Comparison of ENCODE assay signal across 26 cellular contexts in the genomic region with DNA sequence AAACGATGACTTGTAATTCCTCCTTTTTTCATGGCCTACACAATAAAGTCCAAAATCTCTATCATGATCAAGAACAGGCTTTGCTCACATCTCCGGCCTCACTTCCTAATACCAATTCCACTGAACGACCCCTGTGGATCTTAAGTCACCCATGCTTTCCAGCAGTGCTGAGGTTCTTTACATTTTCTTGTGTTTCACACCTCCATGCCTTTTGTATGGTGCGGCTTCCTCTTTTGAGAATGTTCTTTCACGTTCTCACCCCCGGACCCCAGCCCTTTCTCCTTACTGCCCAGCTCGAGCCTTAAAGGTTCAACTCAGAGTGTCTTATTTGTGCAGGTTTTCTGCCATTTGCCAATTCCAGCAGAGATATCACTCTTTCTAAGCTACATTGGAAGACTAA.
"Had no signal": no experiment of that assay in that cellular context is flagged by ENCODE, and none has a peak within 500 bp of the region (broad histone marks: within the 10 kb centered on the region; RNA-seq: fewer than 3 reads in every experiment).

No MANE protein-coding gene starts in this region.

- H2AFZ ChIP-seq: hepatocyte had no signal

- FAIRE-seq: endothelial cell of umbilical vein had no signal

- H3K27me3 Mint-ChIP-seq: activated CD4-positive, alpha-beta memory T cell treated with anti-CD3 and anti-CD28 coated beads, Interleukin-2, amount 10 ng/mL, durations not matched to agents 7 days and 5 days; activated CD4-positive, alpha-beta T cell treated with anti-CD3 and anti-CD28 coated beads, Interleukin-2, amount 10 ng/mL, durations not matched to agents 24 days and 14 days; activated T-helper 17 cell treated with anti-CD3 and anti-CD28 coated beads, Interleukin-2, amount 50 U/mL, for 72 hours had no signal

- ATAC-seq: activated naive CD4-positive, alpha-beta T cell treated with anti-CD3 and anti-CD28 coated beads, Interleukin-2, amount 50 U/mL, for 72 hours; activated T-helper 17 cell treated with anti-CD3 and anti-CD28 coated beads, Interleukin-2, amount 50 U/mL, for 72 hours; left lung; psoas muscle had no signal

- H3K36me3 ChIP-seq: brain microvascular endothelial cell, esophagus muscularis mucosa, left lung, right atrium auricular region, upper lobe of left lung had no signal

- H3K4me2 ChIP-seq: hepatocyte had no signal

- H3K27me3 ChIP-seq: brain microvascular endothelial cell, esophagus muscularis mucosa, hepatocyte, left lung, right atrium auricular region, spleen, testis, upper lobe of left lung had no signal

- H3K27ac ChIP-seq: brain microvascular endothelial cell, esophagus muscularis mucosa, hepatocyte, left lung, psoas muscle, right atrium auricular region, spleen, testis, upper lobe of left lung had no signal

- H3K4me1 ChIP-seq: psoas muscle, right atrium auricular region, testis had no signal

- H3K9me3 ChIP-seq: esophagus muscularis mucosa, left lung, psoas muscle, right atrium auricular region, spleen, testis, upper lobe of left lung had no signal

- H3K4me3 ChIP-seq: esophagus muscularis mucosa, hepatocyte, left lung, lung, psoas muscle, right atrium auricular region, spleen, testis, upper lobe of left lung had no signal

- DNase-seq: activated CD4-positive, alpha-beta memory T cell treated with anti-CD3 and anti-CD28 coated beads, Interleukin-2, amount 10 ng/mL, durations not matched to agents 7 days and 5 days; activated CD4-positive, alpha-beta T cell treated with anti-CD3 and anti-CD28 coated beads, Interleukin-2, amount 10 ng/mL, durations not matched to agents 24 days and 14 days; aorta; brain microvascular endothelial cell; caudate nucleus; effector memory CD4-positive, alpha-beta T cell; glutamatergic neuron; kidney glomerular epithelial cell; left lung; midbrain; psoas muscle; spleen; stimulated activated CD4-positive, alpha-beta T cell treated with anti-CD3 and anti-CD28 coated beads, Interleukin-4, amount 100 ng/mL, for 1 hour; stimulated activated naive CD4-positive, alpha-beta T cell; T-helper 1 cell; T-helper 9 cell; testis; upper lobe of left lung had no signal

- H3K27ac Mint-ChIP-seq: activated CD4-positive, alpha-beta memory T cell treated with anti-CD3 and anti-CD28 coated beads, Interleukin-2, amount 10 ng/mL, durations not matched to agents 7 days and 5 days; activated CD4-positive, alpha-beta T cell treated with anti-CD3 and anti-CD28 coated beads, Interleukin-2, amount 10 ng/mL, durations not matched to agents 24 days and 14 days; activated naive CD4-positive, alpha-beta T cell treated with anti-CD3 and anti-CD28 coated beads, Interleukin-2, amount 50 U/mL, for 72 hours; activated T-helper 17 cell treated with anti-CD3 and anti-CD28 coated beads, Interleukin-2, amount 50 U/mL, for 72 hours had no signal

- H3K4me3 Mint-ChIP-seq: activated CD4-positive, alpha-beta memory T cell treated with anti-CD3 and anti-CD28 coated beads, Interleukin-2, amount 10 ng/mL, durations not matched to agents 7 days and 5 days; activated CD4-positive, alpha-beta T cell treated with anti-CD3 and anti-CD28 coated beads, Interleukin-2, amount 10 ng/mL, durations not matched to agents 24 days and 14 days; activated T-helper 17 cell treated with anti-CD3 and anti-CD28 coated beads, Interleukin-2, amount 50 U/mL, for 72 hours; neural crest cell had no signal

- H3K9me3 Mint-ChIP-seq: activated CD4-positive, alpha-beta memory T cell treated with anti-CD3 and anti-CD28 coated beads, Interleukin-2, amount 10 ng/mL, durations not matched to agents 7 days and 5 days; activated CD4-positive, alpha-beta T cell treated with anti-CD3 and anti-CD28 coated beads, Interleukin-2, amount 10 ng/mL, durations not matched to agents 24 days and 14 days; activated naive CD4-positive, alpha-beta T cell treated with anti-CD3 and anti-CD28 coated beads, Interleukin-2, amount 50 U/mL, for 72 hours; activated T-helper 17 cell treated with anti-CD3 and anti-CD28 coated beads, Interleukin-2, amount 50 U/mL, for 72 hours; neural crest cell had no signal
